ENCODE assay signal across 2 cellular contexts in genomic region chr1:55035904-55036303, GRCh38.
TF ChIP-seq lines count a peak whose summit lies in the region.

No MANE protein-coding gene starts in this region.

TF ChIP-seq in A549, 52 proteins besides CTCF, POLR2A, EP300 and RAD21:
- TF ChIP-seq FOSB (CRISPR knock-in tag; IDR thresholded peaks at IDR 0.05) (no peak), HOXA7 (CRISPR knock-in tag; IDR thresholded peaks at IDR 0.05) (no peak), MYC (IDR thresholded peaks at IDR 0.05; ENCODE audit: borderline replicate concordance, low read length) (no peak), POLR2AphosphoS2 (conservative IDR thresholded peaks at IDR 0.05; ENCODE audit: low read length) (no peak)

TF ChIP-seq in endothelial cell of umbilical vein, 7 proteins besides CTCF, POLR2A, EP300 and RAD21:
- TF ChIP-seq FOS (IDR thresholded peaks at IDR 0.05; ENCODE audit: borderline replicate concordance, insufficient read depth, low read length) (no peak), EZH2 (IDR thresholded peaks at IDR 0.05; ENCODE audit: borderline replicate concordance, low read depth, low read length, severe bottlenecking) (no peak), JUN (IDR thresholded peaks at IDR 0.05; ENCODE audit: borderline replicate concordance, insufficient read depth, insufficient read length, low read depth) (no peak), POLR2AphosphoS5 (IDR thresholded peaks at IDR 0.05; ENCODE audit: insufficient read depth, low read depth, low read length) (no peak), MAX (IDR thresholded peaks at IDR 0.05; ENCODE audit: insufficient read depth, insufficient read length) (no peak), GATA2 (IDR thresholded peaks at IDR 0.05; ENCODE audit: insufficient read depth, insufficient read length, low read depth, low read length) (no peak)
